Comparison of ENCODE assay signal across 1 cellular context in the genomic region with DNA sequence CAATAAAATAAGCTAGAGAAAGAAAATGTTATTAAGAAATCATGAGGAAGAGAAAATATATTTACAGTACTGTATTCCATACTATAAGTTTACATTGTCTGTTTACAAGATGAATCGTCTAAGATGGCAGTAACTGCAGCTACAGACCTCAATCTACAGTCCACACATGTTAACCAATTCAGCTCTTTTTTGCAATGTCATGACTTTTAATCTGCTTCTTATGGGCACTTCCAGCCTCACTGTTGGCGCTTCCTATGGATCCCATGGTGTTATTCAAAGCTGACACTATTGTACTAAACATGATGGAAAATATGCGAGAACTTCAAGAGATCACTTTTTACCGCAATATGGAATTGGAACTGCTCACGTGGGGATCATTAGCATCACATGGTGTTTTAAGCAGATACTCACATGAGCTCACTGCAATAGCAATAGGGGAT.
TF ChIP-seq lines count a peak whose summit lies in the region.

No MANE protein-coding gene starts in this region.

TF ChIP-seq in K562, 482 proteins besides CTCF, POLR2A, EP300 and RAD21 (continued from another document and continues in another):
- TF ChIP-seq, protein P1, sequence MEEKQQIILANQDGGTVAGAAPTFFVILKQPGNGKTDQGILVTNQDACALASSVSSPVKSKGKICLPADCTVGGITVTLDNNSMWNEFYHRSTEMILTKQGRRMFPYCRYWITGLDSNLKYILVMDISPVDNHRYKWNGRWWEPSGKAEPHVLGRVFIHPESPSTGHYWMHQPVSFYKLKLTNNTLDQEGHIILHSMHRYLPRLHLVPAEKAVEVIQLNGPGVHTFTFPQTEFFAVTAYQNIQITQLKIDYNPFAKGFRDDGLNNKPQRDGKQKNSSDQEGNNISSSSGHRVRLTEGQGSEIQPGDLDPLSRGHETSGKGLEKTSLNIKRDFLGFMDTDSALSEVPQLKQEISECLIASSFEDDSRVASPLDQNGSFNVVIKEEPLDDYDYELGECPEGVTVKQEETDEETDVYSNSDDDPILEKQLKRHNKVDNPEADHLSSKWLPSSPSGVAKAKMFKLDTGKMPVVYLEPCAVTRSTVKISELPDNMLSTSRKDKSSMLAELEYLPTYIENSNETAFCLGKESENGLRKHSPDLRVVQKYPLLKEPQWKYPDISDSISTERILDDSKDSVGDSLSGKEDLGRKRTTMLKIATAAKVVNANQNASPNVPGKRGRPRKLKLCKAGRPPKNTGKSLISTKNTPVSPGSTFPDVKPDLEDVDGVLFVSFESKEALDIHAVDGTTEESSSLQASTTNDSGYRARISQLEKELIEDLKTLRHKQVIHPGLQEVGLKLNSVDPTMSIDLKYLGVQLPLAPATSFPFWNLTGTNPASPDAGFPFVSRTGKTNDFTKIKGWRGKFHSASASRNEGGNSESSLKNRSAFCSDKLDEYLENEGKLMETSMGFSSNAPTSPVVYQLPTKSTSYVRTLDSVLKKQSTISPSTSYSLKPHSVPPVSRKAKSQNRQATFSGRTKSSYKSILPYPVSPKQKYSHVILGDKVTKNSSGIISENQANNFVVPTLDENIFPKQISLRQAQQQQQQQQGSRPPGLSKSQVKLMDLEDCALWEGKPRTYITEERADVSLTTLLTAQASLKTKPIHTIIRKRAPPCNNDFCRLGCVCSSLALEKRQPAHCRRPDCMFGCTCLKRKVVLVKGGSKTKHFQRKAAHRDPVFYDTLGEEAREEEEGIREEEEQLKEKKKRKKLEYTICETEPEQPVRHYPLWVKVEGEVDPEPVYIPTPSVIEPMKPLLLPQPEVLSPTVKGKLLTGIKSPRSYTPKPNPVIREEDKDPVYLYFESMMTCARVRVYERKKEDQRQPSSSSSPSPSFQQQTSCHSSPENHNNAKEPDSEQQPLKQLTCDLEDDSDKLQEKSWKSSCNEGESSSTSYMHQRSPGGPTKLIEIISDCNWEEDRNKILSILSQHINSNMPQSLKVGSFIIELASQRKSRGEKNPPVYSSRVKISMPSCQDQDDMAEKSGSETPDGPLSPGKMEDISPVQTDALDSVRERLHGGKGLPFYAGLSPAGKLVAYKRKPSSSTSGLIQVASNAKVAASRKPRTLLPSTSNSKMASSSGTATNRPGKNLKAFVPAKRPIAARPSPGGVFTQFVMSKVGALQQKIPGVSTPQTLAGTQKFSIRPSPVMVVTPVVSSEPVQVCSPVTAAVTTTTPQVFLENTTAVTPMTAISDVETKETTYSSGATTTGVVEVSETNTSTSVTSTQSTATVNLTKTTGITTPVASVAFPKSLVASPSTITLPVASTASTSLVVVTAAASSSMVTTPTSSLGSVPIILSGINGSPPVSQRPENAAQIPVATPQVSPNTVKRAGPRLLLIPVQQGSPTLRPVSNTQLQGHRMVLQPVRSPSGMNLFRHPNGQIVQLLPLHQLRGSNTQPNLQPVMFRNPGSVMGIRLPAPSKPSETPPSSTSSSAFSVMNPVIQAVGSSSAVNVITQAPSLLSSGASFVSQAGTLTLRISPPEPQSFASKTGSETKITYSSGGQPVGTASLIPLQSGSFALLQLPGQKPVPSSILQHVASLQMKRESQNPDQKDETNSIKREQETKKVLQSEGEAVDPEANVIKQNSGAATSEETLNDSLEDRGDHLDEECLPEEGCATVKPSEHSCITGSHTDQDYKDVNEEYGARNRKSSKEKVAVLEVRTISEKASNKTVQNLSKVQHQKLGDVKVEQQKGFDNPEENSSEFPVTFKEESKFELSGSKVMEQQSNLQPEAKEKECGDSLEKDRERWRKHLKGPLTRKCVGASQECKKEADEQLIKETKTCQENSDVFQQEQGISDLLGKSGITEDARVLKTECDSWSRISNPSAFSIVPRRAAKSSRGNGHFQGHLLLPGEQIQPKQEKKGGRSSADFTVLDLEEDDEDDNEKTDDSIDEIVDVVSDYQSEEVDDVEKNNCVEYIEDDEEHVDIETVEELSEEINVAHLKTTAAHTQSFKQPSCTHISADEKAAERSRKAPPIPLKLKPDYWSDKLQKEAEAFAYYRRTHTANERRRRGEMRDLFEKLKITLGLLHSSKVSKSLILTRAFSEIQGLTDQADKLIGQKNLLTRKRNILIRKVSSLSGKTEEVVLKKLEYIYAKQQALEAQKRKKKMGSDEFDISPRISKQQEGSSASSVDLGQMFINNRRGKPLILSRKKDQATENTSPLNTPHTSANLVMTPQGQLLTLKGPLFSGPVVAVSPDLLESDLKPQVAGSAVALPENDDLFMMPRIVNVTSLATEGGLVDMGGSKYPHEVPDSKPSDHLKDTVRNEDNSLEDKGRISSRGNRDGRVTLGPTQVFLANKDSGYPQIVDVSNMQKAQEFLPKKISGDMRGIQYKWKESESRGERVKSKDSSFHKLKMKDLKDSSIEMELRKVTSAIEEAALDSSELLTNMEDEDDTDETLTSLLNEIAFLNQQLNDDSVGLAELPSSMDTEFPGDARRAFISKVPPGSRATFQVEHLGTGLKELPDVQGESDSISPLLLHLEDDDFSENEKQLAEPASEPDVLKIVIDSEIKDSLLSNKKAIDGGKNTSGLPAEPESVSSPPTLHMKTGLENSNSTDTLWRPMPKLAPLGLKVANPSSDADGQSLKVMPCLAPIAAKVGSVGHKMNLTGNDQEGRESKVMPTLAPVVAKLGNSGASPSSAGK (IDR thresholded peaks at IDR 0.05): peak; percentile 73
- TF ChIP-seq ZNF140 (CRISPR knock-in tag; IDR thresholded peaks at IDR 0.05) (no peak), EHMT2 (IDR thresholded peaks at IDR 0.05) (peak; percentile 77; the same call in 1 of the 2 replicates), ZBTB17 (CRISPR knock-in tag; IDR thresholded peaks at IDR 0.05) (no peak), ZFP30 (CRISPR knock-in tag; IDR thresholded peaks at IDR 0.05; ENCODE audit: borderline replicate concordance) (no peak), RBM15 (IDR thresholded peaks at IDR 0.05; ENCODE audit: insufficient read depth, low read length) (no peak), GATAD2B (IDR thresholded peaks at IDR 0.05; ENCODE audit: borderline replicate concordance) (no peak; the same call in 1 of the 2 replicates), NBN (IDR thresholded peaks at IDR 0.05; ENCODE audit: low read depth) (peak; percentile 33; the same call in 1 of the 2 replicates), ELF2 (CRISPR knock-in tag; IDR thresholded peaks at IDR 0.05) (no peak), CTBP1 (IDR thresholded peaks at IDR 0.05; ENCODE audit: borderline replicate concordance) (no peak), SREBF2 (CRISPR knock-in tag; IDR thresholded peaks at IDR 0.05) (no peak), PTRF (tag; IDR thresholded peaks at IDR 0.05) (no peak), SMARCB1 (IDR thresholded peaks at IDR 0.05; ENCODE audit: insufficient read length, low read depth) (peak; percentile 47), EP400 (IDR thresholded peaks at IDR 0.05) (peak; percentile 54; the same call in 1 of the 2 replicates), TAF1 (IDR thresholded peaks at IDR 0.05; ENCODE audit: control insufficient read depth, extremely low read depth, insufficient read depth, low read length, severe bottlenecking) (no peak), ZC3H4 (CRISPR knock-in tag; IDR thresholded peaks at IDR 0.05; ENCODE audit: borderline replicate concordance) (no peak), BACH1 (tag; IDR thresholded peaks at IDR 0.05) (peak; percentile 84), MXI1 (IDR thresholded peaks at IDR 0.05; ENCODE audit: low read depth, low read length) (no peak), ZNF175 (CRISPR knock-in tag; IDR thresholded peaks at IDR 0.05; ENCODE audit: low read depth) (no peak), TAF9B (IDR thresholded peaks at IDR 0.05; ENCODE audit: partially characterized antibody) (peak; percentile 46), BRF1 (IDR thresholded peaks at IDR 0.05; ENCODE audit: borderline replicate concordance, extremely low read depth, insufficient read length) (no peak), CHD1 (IDR thresholded peaks at IDR 0.05; ENCODE audit: low read length) (no peak), SNIP1 (IDR thresholded peaks at IDR 0.05; ENCODE audit: low read depth) (no peak)
- TF ChIP-seq, protein P2, sequence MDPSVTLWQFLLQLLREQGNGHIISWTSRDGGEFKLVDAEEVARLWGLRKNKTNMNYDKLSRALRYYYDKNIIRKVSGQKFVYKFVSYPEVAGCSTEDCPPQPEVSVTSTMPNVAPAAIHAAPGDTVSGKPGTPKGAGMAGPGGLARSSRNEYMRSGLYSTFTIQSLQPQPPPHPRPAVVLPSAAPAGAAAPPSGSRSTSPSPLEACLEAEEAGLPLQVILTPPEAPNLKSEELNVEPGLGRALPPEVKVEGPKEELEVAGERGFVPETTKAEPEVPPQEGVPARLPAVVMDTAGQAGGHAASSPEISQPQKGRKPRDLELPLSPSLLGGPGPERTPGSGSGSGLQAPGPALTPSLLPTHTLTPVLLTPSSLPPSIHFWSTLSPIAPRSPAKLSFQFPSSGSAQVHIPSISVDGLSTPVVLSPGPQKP (CRISPR knock-in tag; IDR thresholded peaks at IDR 0.05): no peak
- TF ChIP-seq, protein P3, sequence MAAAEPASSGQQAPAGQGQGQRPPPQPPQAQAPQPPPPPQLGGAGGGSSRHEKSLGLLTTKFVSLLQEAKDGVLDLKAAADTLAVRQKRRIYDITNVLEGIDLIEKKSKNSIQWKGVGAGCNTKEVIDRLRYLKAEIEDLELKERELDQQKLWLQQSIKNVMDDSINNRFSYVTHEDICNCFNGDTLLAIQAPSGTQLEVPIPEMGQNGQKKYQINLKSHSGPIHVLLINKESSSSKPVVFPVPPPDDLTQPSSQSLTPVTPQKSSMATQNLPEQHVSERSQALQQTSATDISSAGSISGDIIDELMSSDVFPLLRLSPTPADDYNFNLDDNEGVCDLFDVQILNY (CRISPR knock-in tag; IDR thresholded peaks at IDR 0.05): no peak
- TF ChIP-seq, protein P4, sequence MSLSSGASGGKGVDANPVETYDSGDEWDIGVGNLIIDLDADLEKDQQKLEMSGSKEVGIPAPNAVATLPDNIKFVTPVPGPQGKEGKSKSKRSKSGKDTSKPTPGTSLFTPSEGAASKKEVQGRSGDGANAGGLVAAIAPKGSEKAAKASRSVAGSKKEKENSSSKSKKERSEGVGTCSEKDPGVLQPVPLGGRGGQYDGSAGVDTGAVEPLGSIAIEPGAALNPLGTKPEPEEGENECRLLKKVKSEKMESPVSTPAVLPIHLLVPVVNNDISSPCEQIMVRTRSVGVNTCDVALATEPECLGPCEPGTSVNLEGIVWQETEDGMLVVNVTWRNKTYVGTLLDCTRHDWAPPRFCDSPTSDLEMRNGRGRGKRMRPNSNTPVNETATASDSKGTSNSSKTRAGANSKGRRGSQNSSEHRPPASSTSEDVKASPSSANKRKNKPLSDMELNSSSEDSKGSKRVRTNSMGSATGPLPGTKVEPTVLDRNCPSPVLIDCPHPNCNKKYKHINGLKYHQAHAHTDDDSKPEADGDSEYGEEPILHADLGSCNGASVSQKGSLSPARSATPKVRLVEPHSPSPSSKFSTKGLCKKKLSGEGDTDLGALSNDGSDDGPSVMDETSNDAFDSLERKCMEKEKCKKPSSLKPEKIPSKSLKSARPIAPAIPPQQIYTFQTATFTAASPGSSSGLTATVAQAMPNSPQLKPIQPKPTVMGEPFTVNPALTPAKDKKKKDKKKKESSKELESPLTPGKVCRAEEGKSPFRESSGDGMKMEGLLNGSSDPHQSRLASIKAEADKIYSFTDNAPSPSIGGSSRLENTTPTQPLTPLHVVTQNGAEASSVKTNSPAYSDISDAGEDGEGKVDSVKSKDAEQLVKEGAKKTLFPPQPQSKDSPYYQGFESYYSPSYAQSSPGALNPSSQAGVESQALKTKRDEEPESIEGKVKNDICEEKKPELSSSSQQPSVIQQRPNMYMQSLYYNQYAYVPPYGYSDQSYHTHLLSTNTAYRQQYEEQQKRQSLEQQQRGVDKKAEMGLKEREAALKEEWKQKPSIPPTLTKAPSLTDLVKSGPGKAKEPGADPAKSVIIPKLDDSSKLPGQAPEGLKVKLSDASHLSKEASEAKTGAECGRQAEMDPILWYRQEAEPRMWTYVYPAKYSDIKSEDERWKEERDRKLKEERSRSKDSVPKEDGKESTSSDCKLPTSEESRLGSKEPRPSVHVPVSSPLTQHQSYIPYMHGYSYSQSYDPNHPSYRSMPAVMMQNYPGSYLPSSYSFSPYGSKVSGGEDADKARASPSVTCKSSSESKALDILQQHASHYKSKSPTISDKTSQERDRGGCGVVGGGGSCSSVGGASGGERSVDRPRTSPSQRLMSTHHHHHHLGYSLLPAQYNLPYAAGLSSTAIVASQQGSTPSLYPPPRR (CRISPR knock-in tag; IDR thresholded peaks at IDR 0.05; ENCODE audit: borderline replicate concordance): no peak
- TF ChIP-seq, protein P5, sequence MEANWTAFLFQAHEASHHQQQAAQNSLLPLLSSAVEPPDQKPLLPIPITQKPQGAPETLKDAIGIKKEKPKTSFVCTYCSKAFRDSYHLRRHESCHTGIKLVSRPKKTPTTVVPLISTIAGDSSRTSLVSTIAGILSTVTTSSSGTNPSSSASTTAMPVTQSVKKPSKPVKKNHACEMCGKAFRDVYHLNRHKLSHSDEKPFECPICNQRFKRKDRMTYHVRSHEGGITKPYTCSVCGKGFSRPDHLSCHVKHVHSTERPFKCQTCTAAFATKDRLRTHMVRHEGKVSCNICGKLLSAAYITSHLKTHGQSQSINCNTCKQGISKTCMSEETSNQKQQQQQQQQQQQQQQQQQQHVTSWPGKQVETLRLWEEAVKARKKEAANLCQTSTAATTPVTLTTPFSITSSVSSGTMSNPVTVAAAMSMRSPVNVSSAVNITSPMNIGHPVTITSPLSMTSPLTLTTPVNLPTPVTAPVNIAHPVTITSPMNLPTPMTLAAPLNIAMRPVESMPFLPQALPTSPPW (CRISPR knock-in tag; IDR thresholded peaks at IDR 0.05): 0 out of 2 replicates have a peak, but pooled peaks have one; percentile 10
- TF ChIP-seq, protein P6, sequence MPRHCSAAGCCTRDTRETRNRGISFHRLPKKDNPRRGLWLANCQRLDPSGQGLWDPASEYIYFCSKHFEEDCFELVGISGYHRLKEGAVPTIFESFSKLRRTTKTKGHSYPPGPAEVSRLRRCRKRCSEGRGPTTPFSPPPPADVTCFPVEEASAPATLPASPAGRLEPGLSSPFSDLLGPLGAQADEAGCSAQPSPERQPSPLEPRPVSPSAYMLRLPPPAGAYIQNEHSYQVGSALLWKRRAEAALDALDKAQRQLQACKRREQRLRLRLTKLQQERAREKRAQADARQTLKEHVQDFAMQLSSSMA (CRISPR knock-in tag; IDR thresholded peaks at IDR 0.05): no peak
- TF ChIP-seq, protein P7, sequence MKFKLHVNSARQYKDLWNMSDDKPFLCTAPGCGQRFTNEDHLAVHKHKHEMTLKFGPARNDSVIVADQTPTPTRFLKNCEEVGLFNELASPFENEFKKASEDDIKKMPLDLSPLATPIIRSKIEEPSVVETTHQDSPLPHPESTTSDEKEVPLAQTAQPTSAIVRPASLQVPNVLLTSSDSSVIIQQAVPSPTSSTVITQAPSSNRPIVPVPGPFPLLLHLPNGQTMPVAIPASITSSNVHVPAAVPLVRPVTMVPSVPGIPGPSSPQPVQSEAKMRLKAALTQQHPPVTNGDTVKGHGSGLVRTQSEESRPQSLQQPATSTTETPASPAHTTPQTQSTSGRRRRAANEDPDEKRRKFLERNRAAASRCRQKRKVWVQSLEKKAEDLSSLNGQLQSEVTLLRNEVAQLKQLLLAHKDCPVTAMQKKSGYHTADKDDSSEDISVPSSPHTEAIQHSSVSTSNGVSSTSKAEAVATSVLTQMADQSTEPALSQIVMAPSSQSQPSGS (CRISPR knock-in tag; IDR thresholded peaks at IDR 0.05): no peak
- TF ChIP-seq, protein P8, sequence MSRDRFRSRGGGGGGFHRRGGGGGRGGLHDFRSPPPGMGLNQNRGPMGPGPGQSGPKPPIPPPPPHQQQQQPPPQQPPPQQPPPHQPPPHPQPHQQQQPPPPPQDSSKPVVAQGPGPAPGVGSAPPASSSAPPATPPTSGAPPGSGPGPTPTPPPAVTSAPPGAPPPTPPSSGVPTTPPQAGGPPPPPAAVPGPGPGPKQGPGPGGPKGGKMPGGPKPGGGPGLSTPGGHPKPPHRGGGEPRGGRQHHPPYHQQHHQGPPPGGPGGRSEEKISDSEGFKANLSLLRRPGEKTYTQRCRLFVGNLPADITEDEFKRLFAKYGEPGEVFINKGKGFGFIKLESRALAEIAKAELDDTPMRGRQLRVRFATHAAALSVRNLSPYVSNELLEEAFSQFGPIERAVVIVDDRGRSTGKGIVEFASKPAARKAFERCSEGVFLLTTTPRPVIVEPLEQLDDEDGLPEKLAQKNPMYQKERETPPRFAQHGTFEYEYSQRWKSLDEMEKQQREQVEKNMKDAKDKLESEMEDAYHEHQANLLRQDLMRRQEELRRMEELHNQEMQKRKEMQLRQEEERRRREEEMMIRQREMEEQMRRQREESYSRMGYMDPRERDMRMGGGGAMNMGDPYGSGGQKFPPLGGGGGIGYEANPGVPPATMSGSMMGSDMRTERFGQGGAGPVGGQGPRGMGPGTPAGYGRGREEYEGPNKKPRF (IDR thresholded peaks at IDR 0.05; ENCODE audit: low read depth, low read length): no peak
